Comparison of ENCODE assay signal across 1 cellular context in the genomic region with DNA sequence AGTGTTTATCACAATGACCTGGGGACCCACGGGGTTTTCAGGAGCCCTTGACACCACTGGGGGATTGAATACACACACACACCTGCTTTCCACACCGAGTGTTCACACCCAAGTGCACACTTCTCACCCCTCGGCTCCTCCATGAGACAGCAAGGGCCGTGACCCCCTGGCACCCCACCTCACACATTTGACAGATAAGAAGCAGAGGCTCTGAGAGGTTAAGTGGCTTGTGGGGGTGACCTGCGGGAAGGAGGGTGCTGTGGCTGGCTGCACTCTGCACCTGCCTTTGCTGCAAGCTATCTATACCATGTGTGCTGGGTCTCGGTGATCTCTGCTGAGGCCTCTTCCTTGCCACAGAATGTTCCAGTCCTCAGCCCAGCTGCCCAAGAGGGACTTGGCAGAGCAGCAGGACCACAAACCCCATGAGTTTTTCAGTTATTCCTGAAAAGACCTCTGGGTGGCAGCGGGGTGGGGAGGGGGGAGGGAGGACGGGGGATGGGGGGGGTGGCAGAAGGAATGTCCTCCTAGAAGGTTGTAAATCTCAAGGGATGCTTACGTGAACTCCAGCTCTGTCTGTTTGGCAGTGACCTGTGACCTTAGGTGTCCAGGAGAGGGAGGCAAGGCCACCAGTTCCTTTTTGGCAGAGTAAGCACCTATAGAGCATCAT.
TF ChIP-seq lines count a peak whose summit lies in the region.

No MANE protein-coding gene starts in this region.

TF ChIP-seq in IMR-90, 13 proteins besides CTCF, POLR2A, EP300 and RAD21:
- no peak for TF ChIP-seq BHLHE40 (IDR thresholded peaks at IDR 0.05; ENCODE audit: low read depth, low read length)
- no peak for TF ChIP-seq SMC3 (IDR thresholded peaks at IDR 0.05; ENCODE audit: low read depth, low read length)
- TF ChIP-seq, protein P1, sequence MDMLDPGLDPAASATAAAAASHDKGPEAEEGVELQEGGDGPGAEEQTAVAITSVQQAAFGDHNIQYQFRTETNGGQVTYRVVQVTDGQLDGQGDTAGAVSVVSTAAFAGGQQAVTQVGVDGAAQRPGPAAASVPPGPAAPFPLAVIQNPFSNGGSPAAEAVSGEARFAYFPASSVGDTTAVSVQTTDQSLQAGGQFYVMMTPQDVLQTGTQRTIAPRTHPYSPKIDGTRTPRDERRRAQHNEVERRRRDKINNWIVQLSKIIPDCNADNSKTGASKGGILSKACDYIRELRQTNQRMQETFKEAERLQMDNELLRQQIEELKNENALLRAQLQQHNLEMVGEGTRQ (IDR thresholded peaks at IDR 0.05; ENCODE audit: low read depth, low read length), result no peak
- no peak for TF ChIP-seq RCOR1 (IDR thresholded peaks at IDR 0.05; ENCODE audit: insufficient replicate concordance, low read length)
- TF ChIP-seq, protein P2, sequence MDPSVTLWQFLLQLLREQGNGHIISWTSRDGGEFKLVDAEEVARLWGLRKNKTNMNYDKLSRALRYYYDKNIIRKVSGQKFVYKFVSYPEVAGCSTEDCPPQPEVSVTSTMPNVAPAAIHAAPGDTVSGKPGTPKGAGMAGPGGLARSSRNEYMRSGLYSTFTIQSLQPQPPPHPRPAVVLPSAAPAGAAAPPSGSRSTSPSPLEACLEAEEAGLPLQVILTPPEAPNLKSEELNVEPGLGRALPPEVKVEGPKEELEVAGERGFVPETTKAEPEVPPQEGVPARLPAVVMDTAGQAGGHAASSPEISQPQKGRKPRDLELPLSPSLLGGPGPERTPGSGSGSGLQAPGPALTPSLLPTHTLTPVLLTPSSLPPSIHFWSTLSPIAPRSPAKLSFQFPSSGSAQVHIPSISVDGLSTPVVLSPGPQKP (IDR thresholded peaks at IDR 0.05; ENCODE audit: borderline replicate concordance, low read depth, low read length), result no peak
- TF ChIP-seq FOS (IDR thresholded peaks at IDR 0.05; ENCODE audit: low read depth, low read length), result no peak
- no peak for TF ChIP-seq MAFK (IDR thresholded peaks at IDR 0.05; ENCODE audit: low read depth, low read length)
- TF ChIP-seq MAZ (IDR thresholded peaks at IDR 0.05; ENCODE audit: borderline replicate concordance, low read depth, low read length), result no peak
- TF ChIP-seq CEBPB (IDR thresholded peaks at IDR 0.05; ENCODE audit: low read depth, low read length), result no peak
